ENCODE assay signal across 8 cellular contexts in genomic region chr1:159889821-159890252, GRCh38. TPM values are rescaled to one million over a fixed set of nuclear protein-coding genes. Genes with fewer than 3 reads are reported as not detected.
DNase-seq lines count a peak whose midpoint lies in the region; ATAC-seq and TF ChIP-seq lines count a peak whose summit lies in the region.

No MANE protein-coding gene starts in this region.

- no peak for TF ChIP-seq CTCF in RWPE1 (conservative IDR thresholded peaks at IDR 0.05; ENCODE audit: low read depth)

- no peak overlapping the region for H3K4me3 ChIP-seq in CD4-positive, CD25-positive, alpha-beta regulatory T cell (ENCODE audit: low read depth, low read length)

- peak in 1 of 3 donors; percentile 47 for DNase-seq in CD4-positive, CD25-positive, alpha-beta regulatory T cell
- peak; percentile 76 for DNase-seq in RWPE1 (ENCODE audit: low spot score)
- peak; percentile 88 for DNase-seq in fibroblast of peridontal ligament (ENCODE audit: extremely low read depth)
- peak; percentile 15 for DNase-seq in putamen (ENCODE audit: low spot score)
- no peak for DNase-seq in inferior parietal cortex (ENCODE audit: extremely low spot score)
- no peak for DNase-seq in NCI-H2171 (lab: John Stamatoyannopoulos, UW)

- CTCF ChIA-PET in RWPE1 (lab: Yijun Ruan, JAX), result interaction anchor here (1.5 to 6.1 kb wide), 6 partner anchors 60 to 118 kb away, joined by 3 to 109 read pairs (median 7); partner anchors contain the start of genes DUSP23 and FCRL6

- POLR2A ChIA-PET in RWPE1 (lab: Yijun Ruan, JAX; ENCODE audit: low non-redundant PET), result interaction anchor here (0.8 kb wide), 1 partner anchor 47 kb away, joined by 4 read pairs; no protein-coding TSS in a partner anchor

- no peaks in the 10 kb centered on the region for H3K9me3 ChIP-seq in CD4-positive, CD25-positive, alpha-beta regulatory T cell (ENCODE audit: control insufficient read depth in 2 of 2, low read length in 2 of 2)

- peaks cover 7% of the 10 kb centered on the region for H3K4me1 ChIP-seq in CD4-positive, CD25-positive, alpha-beta regulatory T cell (ENCODE audit: control insufficient read depth, insufficient read depth, low read length, poor library complexity, severe bottlenecking)

- H3K36me3 ChIP-seq in CD4-positive, CD25-positive, alpha-beta regulatory T cell (ENCODE audit: control insufficient read depth, insufficient read depth, low read length), result no peaks in the 10 kb centered on the region

- ATAC-seq in CD4-positive, CD25-positive, alpha-beta regulatory T cell (ENCODE audit: low read depth in 2 of 2), result peak; percentile 41 to 49
- ATAC-seq in GM19043 (IDR thresholded peaks at IDR 0.05; ENCODE audit: low read depth, unreplicated experiment) (peak; percentile 96), HG03097 (IDR thresholded peaks at IDR 0.05; ENCODE audit: low FRiP score, unreplicated experiment) (peak; percentile 84)

- no peak overlapping the region for H3K27ac ChIP-seq in CD4-positive, CD25-positive, alpha-beta regulatory T cell (ENCODE audit: insufficient read depth, low read length, poor library complexity, severe bottlenecking)
- peak overlapping the region; percentile 90 for H3K27ac ChIP-seq in RWPE1

- H3K27me3 Mint-ChIP-seq in CD4-positive, CD25-positive, alpha-beta regulatory T cell, result no peaks in the 10 kb centered on the region

- peak overlapping the region in 2 of 3 donors; percentile 1 to 68 for H3K27ac Mint-ChIP-seq in CD4-positive, CD25-positive, alpha-beta regulatory T cell

- H3K4me3 Mint-ChIP-seq in CD4-positive, CD25-positive, alpha-beta regulatory T cell, result peak overlapping the region in 1 of 4 donors; percentile 2

- no peaks in the 10 kb centered on the region for H3K27me3 ChIP-seq in CD4-positive, CD25-positive, alpha-beta regulatory T cell (ENCODE audit: control insufficient read depth, insufficient read depth, low read length)

- no peaks in the 10 kb centered on the region for H3K36me3 Mint-ChIP-seq in CD4-positive, CD25-positive, alpha-beta regulatory T cell

- no peaks in the 10 kb centered on the region for H3K9me3 Mint-ChIP-seq in CD4-positive, CD25-positive, alpha-beta regulatory T cell

- peaks cover 4 to 19% (median 14%) of the 10 kb centered on the region in 4 donors for H3K4me1 Mint-ChIP-seq in CD4-positive, CD25-positive, alpha-beta regulatory T cell

RNA-seq across cellular contexts. Expression of gene CFAP45, which starts 10.1 kb away (rescaled TPM):
- 7.2 TPM for total RNA-seq in CD4-positive, CD25-positive, alpha-beta regulatory T cell
- under 1 TPM in 3 of 4 donors, not detected in 1; 0.40 to 0.52 (median 0.44) TPM for polyA plus RNA-seq in CD4-positive, CD25-positive, alpha-beta regulatory T cell

RNA-seq across cellular contexts. Expression of gene VSIG8, which starts 27.4 kb away (rescaled TPM):
- total RNA-seq in CD4-positive, CD25-positive, alpha-beta regulatory T cell, result not detected
- not detected for polyA plus RNA-seq in CD4-positive, CD25-positive, alpha-beta regulatory T cell

RNA-seq across cellular contexts. Expression of gene TAGLN2, which starts 35.5 kb away (rescaled TPM):
- 503 TPM for total RNA-seq in CD4-positive, CD25-positive, alpha-beta regulatory T cell
- 1,000 to 10,000 TPM in 2 of 4 donors, 100 to 1,000 TPM in 2; 723 to 1,055 (median 950) TPM for polyA plus RNA-seq in CD4-positive, CD25-positive, alpha-beta regulatory T cell

RNA-seq across cellular contexts. Expression of gene IGSF9, which starts 55.6 kb away (rescaled TPM):
- total RNA-seq in CD4-positive, CD25-positive, alpha-beta regulatory T cell, result not detected
- polyA plus RNA-seq in CD4-positive, CD25-positive, alpha-beta regulatory T cell, result under 1 TPM in 1 of 4 donors, not detected in 3; 0.23 TPM

Comparison
In these comparisons a context has a peak if more than half of its experiments do, and no peak if none do; other contexts are left out.
1. ATAC-seq: peak in every context shown above with its lines; median percentile 96 in GM19043; 84 in HG03097; 45 in CD4-positive, CD25-positive, alpha-beta regulatory T cell.
2. DNase-seq: peak in RWPE1 (single experiment), fibroblast of peridontal ligament (single experiment) and putamen (single experiment); none in inferior parietal cortex (single experiment) and NCI-H2171 (single experiment).